ENCODE assay signal across 8 cellular contexts in the genomic region with DNA sequence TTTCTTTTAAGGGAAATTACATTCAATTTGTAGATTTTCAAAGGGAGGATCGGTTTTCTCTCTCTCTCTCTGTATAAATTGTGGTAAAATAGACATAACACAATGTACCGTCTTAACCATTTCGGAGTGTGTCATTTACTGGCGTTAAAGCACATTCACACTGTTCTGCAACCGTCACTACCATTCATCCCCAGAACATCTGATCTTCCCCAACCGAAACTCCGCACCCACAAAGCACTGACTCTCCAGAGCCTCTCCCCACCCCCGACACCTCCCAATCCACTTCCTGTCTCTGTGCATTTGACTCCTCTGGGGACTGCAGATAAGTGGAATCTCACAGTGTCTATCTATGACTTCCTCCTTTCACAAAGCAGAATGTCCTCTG. TPM values are rescaled to one million over a fixed set of nuclear protein-coding genes. Genes with fewer than 3 reads are reported as not detected.
DNase-seq lines count a peak whose midpoint lies in the region; ATAC-seq, FAIRE-seq and TF ChIP-seq lines count a peak whose summit lies in the region.

No MANE protein-coding gene starts in this region.

- H3K4me1 ChIP-seq in right lobe of liver (peaks cover 0 to 3% (median 0%) of the 10 kb centered on the region in 4 donors), HepG2 (ENCODE audit: insufficient read depth, low read length) (peaks cover 22% of the 10 kb centered on the region), lower lobe of right lung (peaks cover 34% of the 10 kb centered on the region), aorta (ENCODE audit: control insufficient read depth in 1 of 2, insufficient read depth in 2 of 2, low read length in 2 of 2) (no peaks in the 10 kb centered on the region)

- no peak for TF ChIP-seq POLR2A in right lobe of liver (IDR thresholded peaks at IDR 0.05)
- no peak for TF ChIP-seq POLR2A in HepG2 (IDR thresholded peaks at IDR 0.05; ENCODE audit: insufficient read depth in 1 of 2, low read depth in 2 of 2, low read length in 2 of 2)

- no TSS peak for BruUV-seq in HepG2 (replicated peaks; lab: Mats Ljungman, UMichigan)

- H3K4me2 ChIP-seq in HepG2 (ENCODE audit: low read depth, low read length) = no peak overlapping the region

- H3K4me1 Mint-ChIP-seq in activated T-cell treated with anti-CD3 and anti-CD28 coated beads, Interleukin-2, amount 50 U/mL, for 4 hours (ENCODE audit: low read depth) = peaks cover 13% of the 10 kb centered on the region

- no peaks in the 10 kb centered on the region for H3K27me3 ChIP-seq in right lobe of liver
- H3K27me3 ChIP-seq in HepG2 (ENCODE audit: control insufficient read depth in 1 of 2, insufficient read depth in 2 of 2, low read length in 2 of 2) = no peaks in the 10 kb centered on the region
- H3K27me3 ChIP-seq in lower lobe of right lung (ENCODE audit: low read depth) = no peaks in the 10 kb centered on the region
- H3K27me3 ChIP-seq in aorta (ENCODE audit: control insufficient read depth in 1 of 2, insufficient read depth in 2 of 2, low read length in 1 of 2) = no peaks in the 10 kb centered on the region

- POLR2A ChIA-PET in HepG2 (lab: Yijun Ruan, JAX) = no interaction called here

- H3K36me3 ChIP-seq in right lobe of liver (no peaks in the 10 kb centered on the region), HepG2 (replicated peaks in 1 of 2; ENCODE audit: control insufficient read depth in 1 of 2, insufficient read depth in 2 of 2, low read length in 2 of 2) (no peaks in the 10 kb centered on the region; a peak in 1 of 5 replicates), lower lobe of right lung (no peaks in the 10 kb centered on the region), aorta (ENCODE audit: control insufficient read depth in 1 of 2, insufficient read depth in 2 of 2, low read length in 1 of 2) (no peaks in the 10 kb centered on the region)

- H3K4me3 ChIP-seq in right lobe of liver = no peak overlapping the region
- no peak overlapping the region for H3K4me3 ChIP-seq in HepG2 (replicated peaks in 1 of 3; ENCODE audit: insufficient read depth in 1 of 3, low read depth in 2 of 3, low read length in 3 of 3)
- H3K4me3 ChIP-seq in lower lobe of right lung = no peak overlapping the region
- H3K4me3 ChIP-seq in aorta (ENCODE audit: low read length in 2 of 2) = no peak overlapping the region

- intact Hi-C loops in right lobe of liver (cut with DNase I) = no loop called here
- intact Hi-C loops in HepG2 (cut with micrococcal nuclease; ENCODE audit: unreplicated experiment) = no loop called here
- intact Hi-C loops in lower lobe of right lung (cut with DNase I) = no loop called here
- intact Hi-C loops in aorta (cut with DNase I) = no loop called here

- in situ Hi-C loops in HepG2 (cut with HindIII; ENCODE audit: extremely low pct_ligation_motif_present, low pct_unique_long_range_greater_than_20kb) = no loop called here

- FAIRE-seq in HepG2 (lab: Jason Lieb, UNC) = no peak

- no peak for TF ChIP-seq EP300 in HepG2 (IDR thresholded peaks at IDR 0.05; ENCODE audit: low read depth in 2 of 2, low read length in 2 of 2)
- no peak for TF ChIP-seq EP300 in HepG2 (CRISPR knock-in tag; IDR thresholded peaks at IDR 0.05; ENCODE audit: borderline replicate concordance)

- H3K36me3 Mint-ChIP-seq in activated T-cell treated with anti-CD3 and anti-CD28 coated beads, Interleukin-2, amount 50 U/mL, for 4 hours (ENCODE audit: insufficient read depth) = no peaks in the 10 kb centered on the region

- H4K20me1 ChIP-seq in HepG2 (ENCODE audit: insufficient read depth, low read length) = no peaks in the 10 kb centered on the region; the same call in 1 of the 2 replicates

- no peaks in the 10 kb centered on the region for H3K9me3 Mint-ChIP-seq in activated T-cell treated with anti-CD3 and anti-CD28 coated beads, Interleukin-2, amount 50 U/mL, for 4 hours

- no peaks in the 10 kb centered on the region for H3K27me3 Mint-ChIP-seq in activated T-cell treated with anti-CD3 and anti-CD28 coated beads, Interleukin-2, amount 50 U/mL, for 4 hours (ENCODE audit: low read depth)

- CTCF ChIA-PET in HepG2 (lab: Yijun Ruan, JAX; ENCODE audit: low intra/inter-chr PET ratio, low total read pairs) = no interaction called here

- peak overlapping the region; percentile 75 for H3K4me3 Mint-ChIP-seq in activated T-cell treated with anti-CD3 and anti-CD28 coated beads, Interleukin-2, amount 50 U/mL, for 4 hours

- TF ChIP-seq RAD21 in HepG2 (CRISPR knock-in tag; IDR thresholded peaks at IDR 0.05) = no peak

- TF ChIP-seq CTCF in right lobe of liver (IDR thresholded peaks at IDR 0.05) (no peak), HepG2 (CRISPR knock-in tag; IDR thresholded peaks at IDR 0.05) (no peak), lower lobe of right lung (IDR thresholded peaks at IDR 0.05) (no peak)

- ATAC-seq in right lobe of liver = peak; percentile 48 to 77 (median 72)
- no peak for ATAC-seq in HepG2
- ATAC-seq in activated T-cell treated with anti-CD3 and anti-CD28 coated beads, Interleukin-2, amount 50 U/mL, for 4 hours = peak; percentile 98 to 99
- ATAC-seq in lower lobe of right lung = peak; percentile 71 to 80
- ATAC-seq in aorta (ENCODE audit: low FRiP score) = no peak
- ATAC-seq in HG03139 (IDR thresholded peaks at IDR 0.05; ENCODE audit: unreplicated experiment) = no peak
- ATAC-seq in GM18502 (IDR thresholded peaks at IDR 0.05; ENCODE audit: poor library complexity, unreplicated experiment) = no peak

- no peaks in the 10 kb centered on the region for H3K79me2 ChIP-seq in HepG2 (ENCODE audit: insufficient read depth, low read length)

- 37% methylated on average over 8 of the region's 8 CpGs for WGBS in right lobe of liver (ENCODE audit: insufficient coverage, low coverage, low lambda C conversion rate, missing lambda C conversion rate)
- WGBS in HepG2 (ENCODE audit: low lambda C conversion rate) = 93% methylated on average over 8 of the region's 8 CpGs
- WGBS in aorta, 2 donors = 78 to 80% methylated on average over 8 of the region's 8 CpGs

- H3K9me3 ChIP-seq in right lobe of liver = no peaks in the 10 kb centered on the region
- no peaks in the 10 kb centered on the region for H3K9me3 ChIP-seq in HepG2 (ENCODE audit: low read length)
- H3K9me3 ChIP-seq in lower lobe of right lung = no peaks in the 10 kb centered on the region
- H3K9me3 ChIP-seq in aorta (ENCODE audit: control insufficient read depth, low read length) = no peaks in the 10 kb centered on the region

- DNase-seq in right lobe of liver (no peak), HepG2 (ENCODE audit: low spot score) (no peak), lower lobe of right lung (peak; percentile 70), aorta (peak; percentile 61 to 78), LoVo (ENCODE audit: low spot score) (no peak)
- DNase-seq in activated T-cell treated with anti-CD3 and anti-CD28 coated beads, Interleukin-2, amount 50 U/mL, for 4 hours = no peak

- H2AFZ ChIP-seq in HepG2 (ENCODE audit: low read length) = no peak overlapping the region

- H3K27ac ChIP-seq in right lobe of liver (peak overlapping the region in 1 of 3 donors; percentile 3), HepG2 (ENCODE audit: extremely low read length, insufficient read depth, low read length) (no peak overlapping the region), lower lobe of right lung (peak overlapping the region; percentile 53), aorta (ENCODE audit: low read depth in 1 of 2, low read length in 2 of 2) (no peak overlapping the region)

- no peak overlapping the region for H3K9ac ChIP-seq in HepG2 (ENCODE audit: insufficient read depth, low read depth, low read length)

TF ChIP-seq in HepG2, 621 proteins besides CTCF, POLR2A, EP300 and RAD21 (continues in another document):
- TF ChIP-seq NAIF1 (CRISPR knock-in tag; IDR thresholded peaks at IDR 0.05; ENCODE audit: borderline replicate concordance) (no peak), HHEX (CRISPR knock-in tag; IDR thresholded peaks at IDR 0.05) (no peak), TEAD3 (CRISPR knock-in tag; optimal IDR thresholded peaks at IDR 0.05; ENCODE audit: borderline replicate concordance) (no peak)
- TF ChIP-seq, protein P1, sequence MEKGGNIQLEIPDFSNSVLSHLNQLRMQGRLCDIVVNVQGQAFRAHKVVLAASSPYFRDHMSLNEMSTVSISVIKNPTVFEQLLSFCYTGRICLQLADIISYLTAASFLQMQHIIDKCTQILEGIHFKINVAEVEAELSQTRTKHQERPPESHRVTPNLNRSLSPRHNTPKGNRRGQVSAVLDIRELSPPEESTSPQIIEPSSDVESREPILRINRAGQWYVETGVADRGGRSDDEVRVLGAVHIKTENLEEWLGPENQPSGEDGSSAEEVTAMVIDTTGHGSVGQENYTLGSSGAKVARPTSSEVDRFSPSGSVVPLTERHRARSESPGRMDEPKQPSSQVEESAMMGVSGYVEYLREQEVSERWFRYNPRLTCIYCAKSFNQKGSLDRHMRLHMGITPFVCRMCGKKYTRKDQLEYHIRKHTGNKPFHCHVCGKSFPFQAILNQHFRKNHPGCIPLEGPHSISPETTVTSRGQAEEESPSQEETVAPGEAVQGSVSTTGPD (CRISPR knock-in tag; IDR thresholded peaks at IDR 0.05) = no peak

RNA-seq across cellular contexts. Expression of a gene that starts 15.9 kb away (rescaled TPM):
- total RNA-seq in right lobe of liver = 10 to 100 TPM; 29.7 to 72.0 (median 34.8) TPM
- 12.9 and 15.7 TPM in 2 replicates for total RNA-seq in HepG2 (2016; rRNA removed; fragmentation: Illumina TruSeq; extraction: Trizol)
- 14.1 and 16.3 TPM in 2 replicates for total RNA-seq in HepG2 (2016; cell fraction: cytosol; rRNA removed; fragmentation: Illumina TruSeq; extraction: Trizol; ENCODE audit: low read depth)
- 6.4 and 16.5 TPM in 2 replicates for total RNA-seq in HepG2 (2016; cell fraction: insoluble cytoplasmic fraction; rRNA removed; fragmentation: Illumina TruSeq; extraction: Trizol)
- 12.4 and 12.8 TPM in 2 replicates for total RNA-seq in HepG2 (2016; cell fraction: membrane; rRNA removed; fragmentation: Illumina TruSeq; extraction: Trizol)
- 23.1 and 33.6 TPM in 2 replicates for total RNA-seq in HepG2 (2016; cell fraction: nucleus; rRNA removed; fragmentation: Illumina TruSeq; extraction: Trizol)
- polyA plus RNA-seq in HepG2 (2011; rRNA removed) = 15.2 and 16.8 TPM in 2 replicates
- polyA plus RNA-seq in HepG2 (2011; cell fraction: cytosol; rRNA removed) = 9.6 and 13.3 TPM in 2 replicates
- polyA plus RNA-seq in HepG2 (2011; cell fraction: nucleus; rRNA removed) = 31.6 and 32.7 TPM in 2 replicates
- polyA plus RNA-seq in HepG2 (2012) = 11.1 and 12.7 TPM in 2 replicates
- polyA plus RNA-seq in HepG2 (2016; cell fraction: cytosol; fragmentation: Illumina TruSeq; extraction: Trizol; ENCODE audit: low read depth) = 2.2 and 2.8 TPM in 2 replicates
- polyA plus RNA-seq in HepG2 (2016; cell fraction: insoluble cytoplasmic fraction; fragmentation: Illumina TruSeq; extraction: Trizol; ENCODE audit: low read depth) = 5.3 and 6.3 TPM in 2 replicates
- 4.4 and 6.1 TPM in 2 replicates for polyA plus RNA-seq in HepG2 (2016; cell fraction: membrane; fragmentation: Illumina TruSeq; extraction: Trizol; ENCODE audit: low read depth)
- polyA plus RNA-seq in HepG2 (2016; cell fraction: nucleus; fragmentation: Illumina TruSeq; extraction: Trizol; ENCODE audit: insufficient read depth, low read depth) = 20.4 and 22.4 TPM in 2 replicates
- 27.9 and 38.7 TPM in 2 replicates for polyA minus RNA-seq in HepG2 (2011; rRNA and poly(A)+ RNA removed; ENCODE audit: low replicate concordance)
- 10.0 and 13.9 TPM in 2 replicates for polyA minus RNA-seq in HepG2 (2011; cell fraction: cytosol; rRNA and poly(A)+ RNA removed)
- 18.5 and 30.2 TPM in 2 replicates for polyA minus RNA-seq in HepG2 (2011; cell fraction: nucleus; rRNA and poly(A)+ RNA removed)
- 10 to 100 TPM; 30.9 to 35.4 (median 33.0) TPM for total RNA-seq in activated T-cell treated with anti-CD3 and anti-CD28 coated beads, Interleukin-2, amount 50 U/mL, for 4 hours
- 58.1 TPM for total RNA-seq in lower lobe of right lung
- total RNA-seq in aorta = 10 to 100 TPM; 15.6 to 37.1 TPM
- 1 to 10 TPM; 5.5 to 6.8 TPM for polyA plus RNA-seq in aorta

Comparison
In these comparisons a context has a peak if more than half of its experiments do, and no peak if none do; other contexts are left out.
1. ATAC-seq: peak in right lobe of liver (4 of 4), activated T-cell treated with anti-CD3 and anti-CD28 coated beads, Interleukin-2, amount 50 U/mL, for 4 hours (2 of 2) and lower lobe of right lung (2 of 2); none in HepG2 (single experiment), aorta (single experiment), HG03139 (single experiment) and GM18502 (single experiment).
2. DNase-seq: peak in lower lobe of right lung (single experiment) and aorta (2 of 2); none in right lobe of liver (0 of 3), HepG2 (single experiment), activated T-cell treated with anti-CD3 and anti-CD28 coated beads, Interleukin-2, amount 50 U/mL, for 4 hours (single experiment) and LoVo (single experiment).